In genomic region chr21:38359835-38360234, GRCh38 we compare ENCODE assay signal across 25 cellular contexts.
"Had no signal": no experiment of that assay in that cellular context is flagged by ENCODE, and none has a peak within 500 bp of the region (broad histone marks: within the 10 kb centered on the region; RNA-seq: fewer than 3 reads in every experiment).

No MANE protein-coding gene starts in this region.

- DNase-seq: dermis blood vessel endothelial cell; dorsolateral prefrontal cortex; effector CD4-positive, alpha-beta T cell; effector memory CD4-positive, alpha-beta T cell; erythroblast; esophagus squamous epithelium; foreskin fibroblast; foreskin melanocyte; gastrocnemius medialis; glutamatergic neuron; heart right ventricle; hippocampal formation; left cardiac atrium; left lung; left ventricle myocardium superior; lower lobe of right lung; mesenchymal stem cell; mucosa of descending colon had no signal

- H3K9me3 ChIP-seq: esophagus squamous epithelium, gastrocnemius medialis, left lung, lower lobe of right lung, mucosa of descending colon had no signal

- ATAC-seq: esophagus mucosa, gastrocnemius medialis, heart right ventricle, left cardiac atrium, left lung, left ventricle myocardium superior, lower lobe of right lung, mucosa of descending colon had no signal

- H3K27ac ChIP-seq: coronary artery, dorsolateral prefrontal cortex, epithelial cell of prostate, esophagus squamous epithelium, gastrocnemius medialis, heart right ventricle, left lung, lower lobe of right lung had no signal

- FAIRE-seq: colon, endometrium, islet of Langerhans, keratinocyte had no signal

- H3K4me3 ChIP-seq: coronary artery, dorsolateral prefrontal cortex, esophagus squamous epithelium, gastrocnemius medialis, heart right ventricle, left lung, lower lobe of right lung, mucosa of descending colon had no signal

- H3K27me3 ChIP-seq: gastrocnemius medialis, left lung had no signal

- H3K4me1 ChIP-seq: gastrocnemius medialis had no signal

- H3K36me3 ChIP-seq: esophagus squamous epithelium, gastrocnemius medialis, heart right ventricle, left lung, lower lobe of right lung had no signal
